ENCODE assay signal across 10 cellular contexts in the genomic region with DNA sequence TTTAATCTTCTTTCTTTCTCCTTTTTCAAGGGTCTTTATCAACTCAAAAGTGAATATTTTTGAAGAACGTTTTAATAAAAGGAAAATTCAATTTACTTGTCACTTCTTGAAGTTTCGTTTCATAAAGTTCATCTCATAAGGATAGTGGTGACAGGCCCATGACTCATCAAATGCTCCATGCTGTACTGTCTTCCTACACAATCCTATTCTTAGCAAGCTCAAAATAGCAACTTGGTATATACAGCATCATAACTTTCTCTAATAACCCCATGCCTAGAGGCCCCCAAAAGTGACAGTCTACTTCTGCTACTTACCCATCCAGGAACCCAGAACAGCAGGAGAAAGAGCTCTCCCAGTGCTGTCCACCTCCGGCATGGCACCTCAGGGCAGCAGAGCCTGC. TPM values are rescaled to one million over a fixed set of nuclear protein-coding genes. Genes with fewer than 3 reads are reported as not detected.
A peak's percentile ranks its signal among the peaks of the same experiment; 100 is the strongest.
DNase-seq lines count a peak whose midpoint lies in the region; ATAC-seq, FAIRE-seq and TF ChIP-seq lines count a peak whose summit lies in the region.
"Had no signal": no experiment of that assay in that cellular context is flagged by ENCODE, and none has a peak within 500 bp of the region (broad histone marks: within the 10 kb centered on the region; RNA-seq: fewer than 3 reads in every experiment).

No MANE protein-coding gene starts in this region.

- H3K27me3 ChIP-seq in adipocyte (replicated peaks; ENCODE audit: control insufficient read depth, insufficient read depth, low read length) (no peaks in the 10 kb centered on the region), colonic mucosa (no peaks in the 10 kb centered on the region), pancreas (no peaks in the 10 kb centered on the region)

- intact Hi-C loops in colonic mucosa (cut with DNase I) (no loop called here), pancreas (cut with DNase I) (no loop called here)

- H3K9ac ChIP-seq in adipocyte (ENCODE audit: low read length) (no peak overlapping the region), colonic mucosa (ENCODE audit: low read depth in 2 of 2, low read length in 2 of 2) (no peak overlapping the region)
- H3K9ac ChIP-seq: parathyroid adenoma had no signal

- H3K4me1 ChIP-seq in adipocyte (ENCODE audit: control insufficient read depth, insufficient read depth, low read length) (peaks cover 11% of the 10 kb centered on the region), colonic mucosa (no peaks in the 10 kb centered on the region), pancreas (no peaks in the 10 kb centered on the region)
- H3K4me1 ChIP-seq: parathyroid adenoma had no signal

- no peak for TF ChIP-seq CTCF in coronary artery (IDR thresholded peaks at IDR 0.05)
- no peak for TF ChIP-seq CTCF in colonic mucosa (IDR thresholded peaks at IDR 0.05)
- no peak for TF ChIP-seq CTCF in pancreas (IDR thresholded peaks at IDR 0.05)

- ATAC-seq in GM19351 (IDR thresholded peaks at IDR 0.05; ENCODE audit: unreplicated experiment) (peak; percentile 86), HG03520 (IDR thresholded peaks at IDR 0.05; ENCODE audit: unreplicated experiment) (peak; percentile 76), pancreas (no peak)

- 51 to 60% methylated on average over 3 of the region's 3 CpGs for WGBS in pancreas, 2 donors

- H3K9me3 ChIP-seq in adipocyte (ENCODE audit: control insufficient read depth, low read length) (no peaks in the 10 kb centered on the region), colonic mucosa (no peaks in the 10 kb centered on the region), pancreas (no peaks in the 10 kb centered on the region)

- H3K4me3 ChIP-seq in adipocyte (ENCODE audit: low read length): no peak overlapping the region
- H3K4me3 ChIP-seq in coronary artery: no peak overlapping the region
- H3K4me3 ChIP-seq in colonic mucosa: no peak overlapping the region
- H3K4me3 ChIP-seq in pancreas: no peak overlapping the region

- no peak overlapping the region for H3K27ac ChIP-seq in coronary artery
- H3K27ac ChIP-seq in colonic mucosa: no peak overlapping the region
- no peak overlapping the region for H3K27ac ChIP-seq in pancreas
- H3K27ac ChIP-seq: parathyroid adenoma, VCaP had no signal

- no peak for FAIRE-seq in pancreas (lab: Jason Lieb, UNC)
- FAIRE-seq: frontal cortex had no signal

- H3K36me3 ChIP-seq in adipocyte (ENCODE audit: control insufficient read depth, insufficient read depth, low read length, severe bottlenecking): no peaks in the 10 kb centered on the region
- H3K36me3 ChIP-seq in colonic mucosa: no peaks in the 10 kb centered on the region
- no peaks in the 10 kb centered on the region for H3K36me3 ChIP-seq in pancreas

- DNase-seq in adipocyte (ENCODE audit: low read depth) (peak; percentile 61), coronary artery (ENCODE audit: low spot score) (no peak), colonic mucosa (no peak), pancreas (no peak)
- DNase-seq in stimulated activated CD4-positive, alpha-beta T cell treated with anti-CD3 and anti-CD28 coated beads, Interleukin-2, amount 100 ng/mL, for 48 hours: peak; percentile 17 to 39

RNA-seq across cellular contexts. Expression of gene FBXO15, which starts 7.7 kb away (rescaled TPM):
- total RNA-seq in colonic mucosa: not detected
- 1 to 10 TPM in 1 of 6 donors, under 1 TPM in 5; 0.37 to 2.5 (median 0.71) TPM for total RNA-seq in pancreas
- polyA plus RNA-seq in pancreas: 1 to 10 TPM; 1.3 to 7.1 TPM

RNA-seq across cellular contexts. Expression of gene TIMM21, which starts 8.4 kb away (rescaled TPM):
- 10 to 100 TPM; 29.6 to 45.5 TPM for total RNA-seq in colonic mucosa
- 10 to 100 TPM in 3 of 6 donors, 1 to 10 TPM in 3; 6.0 to 13.3 (median 10.0) TPM for total RNA-seq in pancreas
- 10 to 100 TPM in 1 of 2 donors, 1 to 10 TPM in 1; 7.5 to 14.3 TPM for polyA plus RNA-seq in pancreas

Comparison
In these comparisons a context has a peak if more than half of its experiments do, and no peak if none do; other contexts are left out.
1. ATAC-seq: peak in GM19351 (single experiment) and HG03520 (single experiment); none in pancreas (0 of 4).
2. DNase-seq: peak in adipocyte (single experiment) and stimulated activated CD4-positive, alpha-beta T cell treated with anti-CD3 and anti-CD28 coated beads, Interleukin-2, amount 100 ng/mL, for 48 hours (2 of 2); none in coronary artery (single experiment), colonic mucosa (single experiment) and pancreas (0 of 6).